Comparison of ENCODE assay signal across 22 cellular contexts in the genomic region with DNA sequence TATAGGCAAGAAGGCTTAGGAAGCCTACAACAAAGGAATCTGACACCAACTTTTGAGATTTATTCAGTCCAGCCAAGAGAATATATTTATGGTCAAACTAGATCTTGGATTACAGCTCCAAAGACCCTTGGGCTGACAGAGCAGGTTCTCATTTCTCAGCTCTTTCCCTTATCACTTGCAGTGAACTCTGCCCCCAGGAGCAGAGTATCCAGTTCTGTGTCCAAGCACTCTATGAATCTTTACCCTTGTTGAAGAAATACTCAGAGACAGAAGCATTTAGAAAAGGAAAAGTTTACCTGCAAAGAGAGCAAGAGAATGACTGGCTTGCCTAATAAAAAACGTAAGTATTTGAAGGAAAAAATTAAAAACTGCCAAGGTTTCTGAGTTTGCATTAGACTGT.
DNase-seq lines count a peak whose midpoint lies in the region; ATAC-seq, FAIRE-seq and TF ChIP-seq lines count a peak whose summit lies in the region.
"Had no signal": no experiment of that assay in that cellular context is flagged by ENCODE, and none has a peak within 500 bp of the region (broad histone marks: within the 10 kb centered on the region; RNA-seq: fewer than 3 reads in every experiment).

No MANE protein-coding gene starts in this region.

- TF ChIP-seq EP300 in HepG2 (IDR thresholded peaks at IDR 0.05; ENCODE audit: low read depth in 2 of 2, low read length in 2 of 2) (no peak), HepG2 (CRISPR knock-in tag; IDR thresholded peaks at IDR 0.05; ENCODE audit: borderline replicate concordance) (no peak)

- H2AK5ac ChIP-seq in trophoblast cell (ENCODE audit: low read length): no peak overlapping the region

- no peak overlapping the region for H3K23ac ChIP-seq in trophoblast cell (ENCODE audit: low read length)

- in situ Hi-C loops in Panc1 (cut with HindIII; ENCODE audit: low pct_unique_long_range_greater_than_20kb, low sequenced_read_pairs) (no loop called here), HepG2 (cut with HindIII; ENCODE audit: extremely low pct_ligation_motif_present, low pct_unique_long_range_greater_than_20kb) (no loop called here)

- no peaks in the 10 kb centered on the region for H4K20me1 ChIP-seq in HepG2 (ENCODE audit: insufficient read depth, low read length)

- H3K4me1 ChIP-seq in Panc1 (ENCODE audit: control insufficient read depth, insufficient read depth, low read length) (no peaks in the 10 kb centered on the region), HepG2 (ENCODE audit: insufficient read depth, low read length) (peaks cover 36% of the 10 kb centered on the region), trophoblast cell (ENCODE audit: control insufficient read depth in 1 of 2, insufficient read depth in 2 of 2, low read length in 2 of 2) (peaks cover 2 to 3% of the 10 kb centered on the region in 2 experiments)
- no peaks in the 10 kb centered on the region for H3K4me1 ChIP-seq in CD4-positive, alpha-beta memory T cell (ENCODE audit: insufficient read depth, low read length)
- H3K4me1 ChIP-seq: A549, HAP-1 had no signal

- DNase-seq in Panc1 (ENCODE audit: low read depth, low spot score) (no peak), HepG2 (ENCODE audit: low spot score) (no peak), trophoblast cell (no peak), type B pancreatic cell (ENCODE audit: extremely low spot score, unreplicated experiment) (no peak), AML-193 (lab: John Stamatoyannopoulos, UW) (no peak)
- no peak for DNase-seq in activated CD4-positive, alpha-beta T cell treated with anti-CD3 and anti-CD28 coated beads, Interleukin-2, amount 10 ng/mL, durations not matched to agents 24 days and 14 days
- DNase-seq in CD4-positive, alpha-beta memory T cell: no peak
- DNase-seq: 8988T; ACHN; C1 segment of cervical spinal cord; CD8-positive, alpha-beta T cell; DMS 273 treated with DMSO at 0.1 percent for 48 hours; DMS79; GF-D8; HFFc6 had no signal

- TF ChIP-seq CTCF in Panc1 (IDR thresholded peaks at IDR 0.05) (no peak), HepG2 (CRISPR knock-in tag; IDR thresholded peaks at IDR 0.05) (no peak), type B pancreatic cell (conservative IDR thresholded peaks at IDR 0.05) (no peak)

- peak overlapping the region; percentile 96 for H3K27ac Mint-ChIP-seq in type B pancreatic cell
- H3K27ac Mint-ChIP-seq in activated CD4-positive, alpha-beta T cell treated with anti-CD3 and anti-CD28 coated beads, Interleukin-2, amount 10 ng/mL, durations not matched to agents 24 days and 14 days: no peak overlapping the region
- H3K27ac Mint-ChIP-seq in CD4-positive, alpha-beta memory T cell: no peak overlapping the region
- H3K27ac Mint-ChIP-seq: CD8-positive, alpha-beta T cell; GM23338; HFFc6 had no signal

- H3K9ac ChIP-seq in HepG2 (ENCODE audit: insufficient read depth, low read depth, low read length) (no peak overlapping the region), trophoblast cell (ENCODE audit: low read length) (no peak overlapping the region)

- no peaks in the 10 kb centered on the region for H3K4me1 Mint-ChIP-seq in type B pancreatic cell (ENCODE audit: unreplicated experiment)
- peaks cover 9% of the 10 kb centered on the region for H3K4me1 Mint-ChIP-seq in activated CD4-positive, alpha-beta T cell treated with anti-CD3 and anti-CD28 coated beads, Interleukin-2, amount 10 ng/mL, durations not matched to agents 24 days and 14 days
- peaks cover 0 to 7% (median 1%) of the 10 kb centered on the region in 4 donors for H3K4me1 Mint-ChIP-seq in CD4-positive, alpha-beta memory T cell
- H3K4me1 Mint-ChIP-seq: GM23338 had no signal

- H4K91ac ChIP-seq in trophoblast cell (ENCODE audit: low read depth, low read length): peak overlapping the region; percentile 47

- H3K18ac ChIP-seq in trophoblast cell (ENCODE audit: low read length): no peak overlapping the region

- no peaks in the 10 kb centered on the region; the same call in 1 of the 2 replicates for H3K36me3 ChIP-seq in Panc1 (ENCODE audit: control insufficient read depth, insufficient read depth, low read length)
- peaks cover 11 to 36% of the 10 kb centered on the region in 2 experiments for H3K36me3 ChIP-seq in HepG2 (replicated peaks in 1 of 2; ENCODE audit: control insufficient read depth in 1 of 2, insufficient read depth in 2 of 2, low read length in 2 of 2)
- peaks cover 3 to 12% of the 10 kb centered on the region in 2 experiments for H3K36me3 ChIP-seq in trophoblast cell (ENCODE audit: control insufficient read depth in 1 of 2, insufficient read depth in 2 of 2, low read length in 2 of 2)
- H3K36me3 ChIP-seq in CD4-positive, alpha-beta memory T cell (ENCODE audit: insufficient read depth, low read length): peaks cover 22% of the 10 kb centered on the region

- no peak for TF ChIP-seq RAD21 in HepG2 (CRISPR knock-in tag; IDR thresholded peaks at IDR 0.05)

- no peak overlapping the region for H3K4me3 ChIP-seq in Panc1 (ENCODE audit: low read depth in 2 of 2, low read length in 2 of 2)
- H3K4me3 ChIP-seq in HepG2 (replicated peaks in 1 of 3; ENCODE audit: insufficient read depth in 1 of 3, low read depth in 2 of 3, low read length in 3 of 3): no peak overlapping the region
- no peak overlapping the region for H3K4me3 ChIP-seq in trophoblast cell (ENCODE audit: low read depth, low read length)
- H3K4me3 ChIP-seq in CD4-positive, alpha-beta memory T cell (ENCODE audit: low read length in 2 of 2): no peak overlapping the region
- H3K4me3 ChIP-seq: A549, GM23338, HAP-1 had no signal

- H2AFZ ChIP-seq in HepG2 (ENCODE audit: low read length) (no peak overlapping the region), trophoblast cell (ENCODE audit: insufficient read depth, low read length, poor library complexity) (no peak overlapping the region)
- H2AFZ ChIP-seq: GM23338 had no signal

- POLR2A ChIA-PET in Panc1 (lab: Charles Lee) (no interaction called here), HepG2 (lab: Yijun Ruan, JAX) (no interaction called here)
- POLR2A ChIA-PET in CD4-positive, alpha-beta memory T cell (lab: Charles Lee; ENCODE audit: partially characterized antibody): no interaction called here

- no peaks in the 10 kb centered on the region for H3K79me2 ChIP-seq in HepG2 (ENCODE audit: insufficient read depth, low read length)
- no peaks in the 10 kb centered on the region for H3K79me2 ChIP-seq in trophoblast cell (ENCODE audit: control insufficient read depth, insufficient read depth, low read length, poor library complexity)

- CTCF ChIA-PET in Panc1 (lab: Charles Lee) (no interaction called here), HepG2 (lab: Yijun Ruan, JAX; ENCODE audit: low intra/inter-chr PET ratio, low total read pairs) (no interaction called here)
- CTCF ChIA-PET in CD4-positive, alpha-beta memory T cell (lab: Charles Lee; ENCODE audit: partially characterized antibody): interaction anchor here (0.7 to 1.3 kb wide), 2 partner anchors 18 to 201 kb away, joined by 5 read pairs; a partner anchor contains a TSS

- peaks cover 8% of the 10 kb centered on the region for H3K79me1 ChIP-seq in trophoblast cell (ENCODE audit: low read length)

- no peak overlapping the region for H3K4ac ChIP-seq in trophoblast cell (ENCODE audit: low read depth, low read length)

- H3K36me3 Mint-ChIP-seq in type B pancreatic cell: peaks cover 84% of the 10 kb centered on the region
- peaks cover 90% of the 10 kb centered on the region for H3K36me3 Mint-ChIP-seq in activated CD4-positive, alpha-beta T cell treated with anti-CD3 and anti-CD28 coated beads, Interleukin-2, amount 10 ng/mL, durations not matched to agents 24 days and 14 days (ENCODE audit: low read depth)
- peaks cover 89 to 90% of the 10 kb centered on the region in 2 donors for H3K36me3 Mint-ChIP-seq in CD4-positive, alpha-beta memory T cell

- ATAC-seq in Panc1 (no peak), HepG2 (peak; percentile 52; the same call in 2 of the 3 replicates)
- ATAC-seq: A549; CD8-positive, alpha-beta T cell; GM23338 had no signal

- BruUV-seq in Panc1 (replicated peaks; lab: Mats Ljungman, UMichigan) (TSS peak; percentile 4), HepG2 (replicated peaks; lab: Mats Ljungman, UMichigan) (no TSS peak)

- no peak overlapping the region for H2BK12ac ChIP-seq in trophoblast cell (ENCODE audit: low read length)

- no peak overlapping the region for H4K12ac ChIP-seq in trophoblast cell (ENCODE audit: low read depth, low read length)

- H3K27ac ChIP-seq in Panc1 (ENCODE audit: low read length) (no peak overlapping the region), HepG2 (ENCODE audit: extremely low read length, insufficient read depth, low read length) (no peak overlapping the region), trophoblast cell (ENCODE audit: low read depth, low read length) (peak overlapping the region; percentile 91)
- no peak overlapping the region for H3K27ac ChIP-seq in CD4-positive, alpha-beta memory T cell (ENCODE audit: low read depth, low read length)
- H3K27ac ChIP-seq: A549 had no signal

- no peak overlapping the region for H3K4me2 ChIP-seq in HepG2 (ENCODE audit: low read depth, low read length)
- no peak overlapping the region for H3K4me2 ChIP-seq in trophoblast cell (ENCODE audit: low read length)
- H3K4me2 ChIP-seq: A549, GM23338 had no signal

- H2BK120ac ChIP-seq in trophoblast cell (ENCODE audit: insufficient read depth, low read length, poor library complexity): peak overlapping the region; percentile 51

- H3K4me3 Mint-ChIP-seq in type B pancreatic cell: peak overlapping the region; percentile 38
- no peak overlapping the region for H3K4me3 Mint-ChIP-seq in activated CD4-positive, alpha-beta T cell treated with anti-CD3 and anti-CD28 coated beads, Interleukin-2, amount 10 ng/mL, durations not matched to agents 24 days and 14 days
- no peak overlapping the region for H3K4me3 Mint-ChIP-seq in CD4-positive, alpha-beta memory T cell
- H3K4me3 Mint-ChIP-seq: CD8-positive, alpha-beta T cell; GM23338; HFFc6 had no signal

- no peaks in the 10 kb centered on the region for H3K27me3 Mint-ChIP-seq in type B pancreatic cell
- no peaks in the 10 kb centered on the region for H3K27me3 Mint-ChIP-seq in activated CD4-positive, alpha-beta T cell treated with anti-CD3 and anti-CD28 coated beads, Interleukin-2, amount 10 ng/mL, durations not matched to agents 24 days and 14 days
- H3K27me3 Mint-ChIP-seq in CD4-positive, alpha-beta memory T cell: no peaks in the 10 kb centered on the region

- WGBS in HepG2 (ENCODE audit: low lambda C conversion rate): 65% methylated on average over 1 of the region's 1 CpG
- WGBS in trophoblast cell (ENCODE audit: extremely low coverage, insufficient coverage, insufficient read length): no CpG with 5 or more reads among the region's 1 CpG

- H2BK5ac ChIP-seq in trophoblast cell (ENCODE audit: low read depth, low read length, poor library complexity): peak overlapping the region; percentile 63

- H3K9me3 ChIP-seq in Panc1 (ENCODE audit: control insufficient read depth, insufficient read depth, low read depth, low read length) (no peaks in the 10 kb centered on the region; the same call in 1 of the 2 replicates), HepG2 (ENCODE audit: low read length) (peaks cover 19% of the 10 kb centered on the region), trophoblast cell (ENCODE audit: insufficient read depth, low read depth, low read length) (no peaks in the 10 kb centered on the region)
- H3K9me3 ChIP-seq in CD4-positive, alpha-beta memory T cell (ENCODE audit: control insufficient read depth in 1 of 2, low read length in 2 of 2): no peaks in the 10 kb centered on the region

- no peaks in the 10 kb centered on the region for H3K27me3 ChIP-seq in Panc1 (ENCODE audit: control insufficient read depth, insufficient read depth, low read length)
- no peaks in the 10 kb centered on the region for H3K27me3 ChIP-seq in HepG2 (ENCODE audit: control insufficient read depth in 1 of 2, insufficient read depth in 2 of 2, low read length in 2 of 2)
- no peaks in the 10 kb centered on the region for H3K27me3 ChIP-seq in trophoblast cell (ENCODE audit: insufficient read depth, low read length)
- H3K27me3 ChIP-seq in CD4-positive, alpha-beta memory T cell (ENCODE audit: insufficient read depth, low read length): no peaks in the 10 kb centered on the region

- peaks cover 31% of the 10 kb centered on the region for H3K9me3 Mint-ChIP-seq in type B pancreatic cell
- peaks cover 30% of the 10 kb centered on the region for H3K9me3 Mint-ChIP-seq in activated CD4-positive, alpha-beta T cell treated with anti-CD3 and anti-CD28 coated beads, Interleukin-2, amount 10 ng/mL, durations not matched to agents 24 days and 14 days
- H3K9me3 Mint-ChIP-seq in CD4-positive, alpha-beta memory T cell: peaks cover 0 to 32% (median 28%) of the 10 kb centered on the region in 8 donors

- FAIRE-seq in HepG2 (lab: Jason Lieb, UNC): no peak
- FAIRE-seq: A549, D721Med, GM12891, GM18507, H54 had no signal

- no peak for TF ChIP-seq POLR2A in HepG2 (IDR thresholded peaks at IDR 0.05; ENCODE audit: insufficient read depth in 1 of 2, low read depth in 2 of 2, low read length in 2 of 2)

- intact Hi-C loops in Panc1 (cut with micrococcal nuclease; ENCODE audit: unreplicated experiment): no loop called here
- intact Hi-C loops in HepG2 (cut with micrococcal nuclease; ENCODE audit: unreplicated experiment): no loop called here
- intact Hi-C loops in activated CD4-positive, alpha-beta T cell treated with anti-CD3 and anti-CD28 coated beads, Interleukin-2, amount 10 ng/mL, durations not matched to agents 24 days and 14 days (cut with micrococcal nuclease): no loop called here
- intact Hi-C loops in CD4-positive, alpha-beta memory T cell (cut with micrococcal nuclease): no loop called here

- H3K14ac ChIP-seq in trophoblast cell (ENCODE audit: low read length): no peak overlapping the region

- H4K8ac ChIP-seq in trophoblast cell (ENCODE audit: low read depth, low read length): no peak overlapping the region
